8 cellular contexts compared by ENCODE assay signal in the genomic region with DNA sequence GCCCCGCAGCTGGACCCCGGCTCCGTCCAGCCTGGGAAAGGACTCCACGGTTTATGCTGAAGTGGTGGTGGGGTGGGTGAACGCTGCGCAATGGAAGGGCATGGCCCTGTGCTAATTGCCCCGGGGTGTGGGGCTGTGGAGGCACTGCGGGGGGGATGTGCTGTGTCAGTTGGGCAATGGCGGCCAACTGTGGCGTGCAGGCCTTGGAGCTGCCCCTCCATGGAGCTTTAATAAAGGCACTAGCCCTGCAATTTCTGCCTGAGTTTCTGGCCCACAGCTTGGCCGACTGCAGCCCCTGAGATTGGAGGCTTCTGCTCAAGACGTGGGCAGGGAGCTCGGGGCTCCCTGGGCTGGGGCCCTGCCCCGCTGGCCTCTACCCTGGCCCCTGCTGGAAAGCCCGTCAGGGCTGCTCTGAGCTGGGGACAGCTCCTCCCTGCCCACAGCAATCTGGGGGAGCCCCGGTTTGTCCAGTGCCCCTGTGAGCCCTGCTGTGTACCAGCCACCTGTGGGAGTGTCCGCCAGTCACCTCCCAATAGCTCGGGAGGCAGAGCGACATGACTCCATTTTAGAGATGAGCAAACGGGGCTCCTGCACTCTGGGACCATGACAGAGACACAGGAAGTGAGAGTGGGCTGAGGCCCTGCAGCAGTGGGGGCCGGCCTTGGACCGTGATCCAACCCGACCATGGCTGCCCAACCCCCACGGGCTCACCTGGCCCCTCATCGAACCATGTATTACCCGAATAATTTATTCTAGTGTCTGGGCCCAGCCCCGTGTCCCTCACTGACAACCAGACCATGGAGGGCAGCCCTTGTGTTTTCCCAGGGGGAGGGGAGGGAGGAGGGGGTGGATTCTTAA. TPM values are rescaled to one million over a fixed set of nuclear protein-coding genes. Genes with fewer than 3 reads are reported as not detected.
DNase-seq lines count a peak whose midpoint lies in the region; ATAC-seq and TF ChIP-seq lines count a peak whose summit lies in the region.

No MANE protein-coding gene starts in this region.

- H3K4me2 ChIP-seq in MM.1S (ENCODE audit: low read depth, low read length), result peak overlapping the region; percentile 100

- H3K27ac ChIP-seq in MM.1S (ENCODE audit: low read length), result peak overlapping the region; percentile 98
- H3K27ac ChIP-seq in iPS-20b (ENCODE audit: low read length), result no peak overlapping the region

- H3K4me3 ChIP-seq in GM12864 (ENCODE audit: low read depth, low read length), result peak overlapping the region; percentile 59
- H3K4me3 ChIP-seq in MM.1S (ENCODE audit: low read length), result peak overlapping the region; percentile 73
- H3K4me3 ChIP-seq in iPS-20b (ENCODE audit: low read length), result peak overlapping the region; percentile 77

- H3K4me1 ChIP-seq in MM.1S (ENCODE audit: low read length), result peaks cover 20% of the 10 kb centered on the region
- H3K4me1 ChIP-seq in iPS-20b (ENCODE audit: insufficient read depth, low read length), result peaks cover 7% of the 10 kb centered on the region; the same call in 1 of the 2 replicates

- peak overlapping the region; percentile 88; the same call in 1 of the 2 replicates for H3K9ac ChIP-seq in MM.1S (ENCODE audit: low read length)
- H3K9ac ChIP-seq in iPS-20b (ENCODE audit: low read depth, low read length), result peak overlapping the region; percentile 61; the same call in 1 of the 2 replicates

- H2AFZ ChIP-seq in MM.1S (ENCODE audit: low read length), result no peak overlapping the region

- no peaks in the 10 kb centered on the region for H3K9me3 Mint-ChIP-seq in activated naive CD4-positive, alpha-beta T cell treated with anti-CD3 and anti-CD28 coated beads for 36 hours

- no peaks in the 10 kb centered on the region for H3K9me2 ChIP-seq in MM.1S (replicated peaks; ENCODE audit: insufficient read depth, low read length)

- no peak for ATAC-seq in left lobe of liver

- H3F3A ChIP-seq in MM.1S (ENCODE audit: insufficient read depth, low read length), result peaks cover 36% of the 10 kb centered on the region

- peak overlapping the region; percentile 81 for H3K4me3 Mint-ChIP-seq in activated naive CD4-positive, alpha-beta T cell treated with anti-CD3 and anti-CD28 coated beads for 36 hours

- no peaks in the 10 kb centered on the region for H3K27me3 ChIP-seq in MM.1S (replicated peaks; ENCODE audit: insufficient read depth, low read length)
- H3K27me3 ChIP-seq in iPS-20b (ENCODE audit: insufficient read depth, low read length), result peaks cover 17% of the 10 kb centered on the region

- TF ChIP-seq CTCF in GM12864 (IDR thresholded peaks at IDR 0.05; ENCODE audit: low read depth, low read length, missing control alignments), result no peak
- no peak for TF ChIP-seq CTCF in MM.1S (IDR thresholded peaks at IDR 0.05; ENCODE audit: low read length)

- H3K27ac Mint-ChIP-seq in activated naive CD4-positive, alpha-beta T cell treated with anti-CD3 and anti-CD28 coated beads for 36 hours, result peak overlapping the region; percentile 99

- 0 out of 2 replicates have a peak, but pooled peaks cover 3% of the 10 kb centered on the region for H3K79me2 ChIP-seq in MM.1S (ENCODE audit: low read length)

- peaks cover 18% of the 10 kb centered on the region for H3K4me1 Mint-ChIP-seq in activated naive CD4-positive, alpha-beta T cell treated with anti-CD3 and anti-CD28 coated beads for 36 hours (ENCODE audit: low read depth)

- DNase-seq in GM12864 (ENCODE audit: low read depth) (no peak), MM.1S (peak; percentile 15), NCI-H748 treated with DMSO at 0.1 percent for 48 hours (lab: John Stamatoyannopoulos, UW) (no peak), cerebellar cortex (ENCODE audit: low spot score) (no peak), left lobe of liver (ENCODE audit: low spot score) (no peak)
- peak; percentile 83 for DNase-seq in activated naive CD4-positive, alpha-beta T cell treated with anti-CD3 and anti-CD28 coated beads for 36 hours
- DNase-seq in stimulated activated CD8-positive, alpha-beta memory T cell treated with anti-CD3 and anti-CD28 coated beads, Interleukin-12 subunit alpha, Interleukin-12 subunit beta, amount 100 ng/mL, for 4 hours (ENCODE audit: low read depth), result peak; percentile 19

- intact Hi-C loops in activated naive CD4-positive, alpha-beta T cell treated with anti-CD3 and anti-CD28 coated beads for 36 hours (cut with micrococcal nuclease), result loop anchor here (1.0 to 5.0 kb wide), 11 partner anchors 21 to 399 kb away; a partner anchor contains a TSS

- CTCF ChIA-PET in activated naive CD4-positive, alpha-beta T cell treated with anti-CD3 and anti-CD28 coated beads for 36 hours (lab: Charles Lee), result interaction anchor here (0.9 to 2.5 kb wide), 10 partner anchors 9 to 134 kb away, joined by 3 to 24 read pairs (median 5); a partner anchor contains a TSS

- H3K36me3 Mint-ChIP-seq in activated naive CD4-positive, alpha-beta T cell treated with anti-CD3 and anti-CD28 coated beads for 36 hours (ENCODE audit: low read depth), result no peaks in the 10 kb centered on the region

- H3K36me3 ChIP-seq in MM.1S (replicated peaks; ENCODE audit: insufficient read depth, low read length) (no peaks in the 10 kb centered on the region), iPS-20b (ENCODE audit: insufficient read depth, low read depth, low read length) (no peaks in the 10 kb centered on the region)

- no peaks in the 10 kb centered on the region for H3K9me3 ChIP-seq in MM.1S (replicated peaks; ENCODE audit: insufficient read depth, low read length)
- no peaks in the 10 kb centered on the region for H3K9me3 ChIP-seq in iPS-20b (ENCODE audit: insufficient read depth, low read depth, low read length)

- H3K27me3 Mint-ChIP-seq in activated naive CD4-positive, alpha-beta T cell treated with anti-CD3 and anti-CD28 coated beads for 36 hours (ENCODE audit: low read depth), result no peaks in the 10 kb centered on the region

- no peaks in the 10 kb centered on the region for H4K20me1 ChIP-seq in MM.1S (ENCODE audit: insufficient read depth, low read length)

RNA-seq across cellular contexts. Expression of a gene that starts 8.7 kb away (rescaled TPM):
- total RNA-seq in activated naive CD4-positive, alpha-beta T cell treated with anti-CD3 and anti-CD28 coated beads for 36 hours, result 100 to 1,000 TPM; 120 to 123 TPM
- 48.7 TPM for total RNA-seq in left lobe of liver

RNA-seq across cellular contexts. Expression of a gene that starts 17.4 kb away (rescaled TPM):
- not detected for total RNA-seq in activated naive CD4-positive, alpha-beta T cell treated with anti-CD3 and anti-CD28 coated beads for 36 hours
- 0.28 TPM for total RNA-seq in left lobe of liver

RNA-seq across cellular contexts. Expression of a gene that starts 21.0 kb away (rescaled TPM):
- total RNA-seq in activated naive CD4-positive, alpha-beta T cell treated with anti-CD3 and anti-CD28 coated beads for 36 hours, result 10 to 100 TPM; 46.6 to 51.4 TPM
- 15.4 TPM for total RNA-seq in left lobe of liver

RNA-seq across cellular contexts. Expression of a gene that starts 39.1 kb away (rescaled TPM):
- total RNA-seq in activated naive CD4-positive, alpha-beta T cell treated with anti-CD3 and anti-CD28 coated beads for 36 hours, result 10 to 100 TPM; 21.8 to 22.1 TPM
- total RNA-seq in left lobe of liver, result 9.9 TPM

Comparison
In these comparisons a context has a peak if more than half of its experiments do, and no peak if none do; other contexts are left out.
1. DNase-seq: peak in MM.1S (single experiment), activated naive CD4-positive, alpha-beta T cell treated with anti-CD3 and anti-CD28 coated beads for 36 hours (single experiment) and stimulated activated CD8-positive, alpha-beta memory T cell treated with anti-CD3 and anti-CD28 coated beads, Interleukin-12 subunit alpha, Interleukin-12 subunit beta, amount 100 ng/mL, for 4 hours (single experiment); none in GM12864 (single experiment), NCI-H748 treated with DMSO at 0.1 percent for 48 hours (single experiment), cerebellar cortex (single experiment) and left lobe of liver (single experiment).
2. Peak in every context shown above with its lines, with median percentiles within 50 percentile points of each other: H3K4me3 ChIP-seq.